8 cellular contexts compared by ENCODE assay signal in genomic region chr4:89111833-89112563, GRCh38. TPM values are rescaled to one million over a fixed set of nuclear protein-coding genes. Genes with fewer than 3 reads are reported as not detected.
A peak's percentile ranks its signal among the peaks of the same experiment; 100 is the strongest.
DNase-seq lines count a peak whose midpoint lies in the region; ATAC-seq, FAIRE-seq and TF ChIP-seq lines count a peak whose summit lies in the region.

No MANE protein-coding gene starts in this region.

- TF ChIP-seq POLR2A in GM12892 (IDR thresholded peaks at IDR 0.05; ENCODE audit: low read depth, low read length), result no peak

- peak overlapping the region; percentile 88 for H3K9ac ChIP-seq in MM.1S (ENCODE audit: low read length)

- H3K4me3 Mint-ChIP-seq in stimulated activated memory B cell treated with anti-CD40 and anti-IgM and Interleukin-4, amounts not matched to agents 10 μg/mL and 1 μg/mL and 100 μg/mL, for 72 hours, result peak overlapping the region; percentile 95

- no peak for TF ChIP-seq CTCF in MM.1S (IDR thresholded peaks at IDR 0.05; ENCODE audit: low read length)

- H3K36me3 ChIP-seq in MM.1S (replicated peaks; ENCODE audit: insufficient read depth, low read length), result no peaks in the 10 kb centered on the region

- peak overlapping the region; percentile 94 for H3K4me3 ChIP-seq in MM.1S (ENCODE audit: low read length)

- peaks cover 13% of the 10 kb centered on the region for H3K27me3 ChIP-seq in MM.1S (replicated peaks; ENCODE audit: insufficient read depth, low read length)

- no peaks in the 10 kb centered on the region for H3F3A ChIP-seq in MM.1S (ENCODE audit: insufficient read depth, low read length)

- peaks cover 7% of the 10 kb centered on the region for H3K9me3 Mint-ChIP-seq in stimulated activated memory B cell treated with anti-CD40 and anti-IgM and Interleukin-4, amounts not matched to agents 10 μg/mL and 1 μg/mL and 100 μg/mL, for 72 hours

- no peaks in the 10 kb centered on the region for H3K9me2 ChIP-seq in MM.1S (replicated peaks; ENCODE audit: insufficient read depth, low read length)

- no peaks in the 10 kb centered on the region for H4K20me1 ChIP-seq in MM.1S (ENCODE audit: insufficient read depth, low read length)

- peaks cover 39% of the 10 kb centered on the region for H3K4me1 Mint-ChIP-seq in stimulated activated memory B cell treated with anti-CD40 and anti-IgM and Interleukin-4, amounts not matched to agents 10 μg/mL and 1 μg/mL and 100 μg/mL, for 72 hours

- H3K27ac ChIP-seq in MM.1S (ENCODE audit: low read length), result peak overlapping the region; percentile 62; the same call in 1 of the 2 replicates

- H3K36me3 Mint-ChIP-seq in stimulated activated memory B cell treated with anti-CD40 and anti-IgM and Interleukin-4, amounts not matched to agents 10 μg/mL and 1 μg/mL and 100 μg/mL, for 72 hours, result peaks cover 25% of the 10 kb centered on the region

- H3K4me1 ChIP-seq in MM.1S (ENCODE audit: low read length), result peaks cover 12% of the 10 kb centered on the region; the same call in 1 of the 2 replicates

- peak overlapping the region; percentile 98 for H3K4me2 ChIP-seq in MM.1S (ENCODE audit: low read depth, low read length)

- no peak for ATAC-seq in stimulated activated memory B cell treated with anti-CD40 and anti-IgM and Interleukin-4, amounts not matched to agents 10 μg/mL and 1 μg/mL and 100 μg/mL, for 72 hours
- no peak for ATAC-seq in GM18519 (IDR thresholded peaks at IDR 0.05; ENCODE audit: low FRiP score, unreplicated experiment)

- peaks cover 11% of the 10 kb centered on the region; the same call in 1 of the 2 replicates for H3K79me2 ChIP-seq in MM.1S (ENCODE audit: low read length)

- peak overlapping the region; percentile 85 for H3K27ac Mint-ChIP-seq in stimulated activated memory B cell treated with anti-CD40 and anti-IgM and Interleukin-4, amounts not matched to agents 10 μg/mL and 1 μg/mL and 100 μg/mL, for 72 hours

- peak overlapping the region; percentile 89 for H2AFZ ChIP-seq in MM.1S (ENCODE audit: low read length)

- peaks cover 9% of the 10 kb centered on the region for H3K27me3 Mint-ChIP-seq in stimulated activated memory B cell treated with anti-CD40 and anti-IgM and Interleukin-4, amounts not matched to agents 10 μg/mL and 1 μg/mL and 100 μg/mL, for 72 hours

- FAIRE-seq in GM12892 (lab: Jason Lieb, UNC), result no peak

- no peaks in the 10 kb centered on the region for H3K9me3 ChIP-seq in MM.1S (replicated peaks; ENCODE audit: insufficient read depth, low read length)

- DNase-seq in NCI-H748 (lab: John Stamatoyannopoulos, UW; ENCODE audit: unreplicated experiment) (peak; percentile 47), NCI-H748 treated with DMSO at 0.1 percent for 48 hours (lab: John Stamatoyannopoulos, UW) (no peak), MM.1S (peak; percentile 13), astrocyte of the hippocampus (ENCODE audit: low read depth, low spot score) (peak; percentile 58), iris pigment epithelial cell (ENCODE audit: low read depth) (peak; percentile 98), GM12892 (ENCODE audit: insufficient read length) (no peak)

RNA-seq across cellular contexts. Expression of gene TIGD2, which starts 0.7 kb away (rescaled TPM):
- polyA plus RNA-seq in GM12892 (2012; ENCODE audit: missing spikeins), result 4.5 TPM

RNA-seq across cellular contexts. Expression of gene FAM13A, which starts 55.0 kb away (rescaled TPM):
- polyA plus RNA-seq in GM12892 (2012; ENCODE audit: missing spikeins), result 1.0 TPM

Comparison
In these comparisons a context has a peak if more than half of its experiments do, and no peak if none do; other contexts are left out.
1. DNase-seq: peak in NCI-H748 (single experiment), MM.1S (single experiment), astrocyte of the hippocampus (single experiment) and iris pigment epithelial cell (single experiment); none in NCI-H748 treated with DMSO at 0.1 percent for 48 hours (single experiment) and GM12892 (single experiment).